In the genomic region with DNA sequence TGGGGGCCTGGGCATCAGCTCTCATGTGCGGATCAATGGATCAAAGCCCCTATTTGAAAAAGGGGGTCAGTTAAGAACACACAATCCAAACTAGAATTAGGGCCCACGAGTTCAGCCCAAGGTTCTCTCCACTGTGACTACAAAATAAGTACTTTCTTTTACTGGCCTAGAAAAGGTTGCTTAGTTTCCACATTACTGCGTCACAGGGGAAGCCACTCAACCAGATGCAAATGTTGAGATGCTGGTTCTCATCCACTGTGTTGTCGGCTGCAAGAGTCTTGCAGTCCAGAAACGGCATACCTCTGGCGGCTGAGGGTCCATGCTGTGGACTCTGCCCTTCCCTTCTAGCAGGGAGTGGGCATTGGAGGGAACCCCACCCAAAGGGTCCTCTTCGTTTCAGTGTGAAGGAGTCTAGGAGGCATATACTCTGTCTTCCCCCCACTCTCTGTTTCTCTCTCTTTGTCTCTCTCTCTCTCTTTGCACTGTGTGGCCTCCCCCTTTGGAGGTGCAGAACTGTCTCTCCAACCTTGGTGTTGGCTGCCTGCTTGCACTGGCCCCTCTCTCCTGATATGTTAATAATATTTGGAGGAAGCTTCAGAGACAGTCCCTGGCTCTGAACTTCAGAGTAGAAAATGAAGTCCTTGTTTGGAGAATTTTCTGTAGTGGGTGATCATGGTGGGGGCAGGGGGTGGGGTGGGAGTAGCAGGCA, we compare ENCODE assay signal across 9 cellular contexts.
A peak's percentile ranks its signal among the peaks of the same experiment; 100 is the strongest.
DNase-seq lines count a peak whose midpoint lies in the region; ATAC-seq and TF ChIP-seq lines count a peak whose summit lies in the region.
"Had no signal": no experiment of that assay in that cellular context is flagged by ENCODE, and none has a peak within 500 bp of the region (broad histone marks: within the 10 kb centered on the region; RNA-seq: fewer than 3 reads in every experiment).

No MANE protein-coding gene starts in this region.

- H3K9me3 ChIP-seq in hepatocyte (ENCODE audit: low read depth), result no peaks in the 10 kb centered on the region
- H3K9me3 ChIP-seq in prostate gland, result no peaks in the 10 kb centered on the region
- no peaks in the 10 kb centered on the region for H3K9me3 ChIP-seq in WERI-Rb-1 (ENCODE audit: severe bottlenecking)

- DNase-seq in activated B cell treated with CpG ODN at 0.5 μM for 24 hours (no peak), hepatocyte (ENCODE audit: low spot score) (no peak), prostate gland (ENCODE audit: low spot score) (no peak), WERI-Rb-1 (no peak), H4 (ENCODE audit: low spot score) (no peak)
- DNase-seq: SHP77 had no signal

- H3K27ac ChIP-seq in 22Rv1, result peak overlapping the region; percentile 70
- H3K27ac ChIP-seq in hepatocyte, result peak overlapping the region; percentile 74
- peak overlapping the region; percentile 94 to 95 for H3K27ac ChIP-seq in prostate gland
- no peak overlapping the region for H3K27ac ChIP-seq in WERI-Rb-1

- TF ChIP-seq CTCF in 22Rv1 (IDR thresholded peaks at IDR 0.05), result no peak
- TF ChIP-seq CTCF in activated B cell treated with CpG ODN at 0.5 μM for 24 hours (IDR thresholded peaks at IDR 0.05), result no peak
- no peak for TF ChIP-seq CTCF in hepatocyte (IDR thresholded peaks at IDR 0.05; ENCODE audit: poor library complexity)
- TF ChIP-seq CTCF in prostate gland (IDR thresholded peaks at IDR 0.05), result no peak
- no peak for TF ChIP-seq CTCF in WERI-Rb-1 (IDR thresholded peaks at IDR 0.05; ENCODE audit: low read depth, low read length)

- H3K4me3 Mint-ChIP-seq in activated B cell treated with CpG ODN at 0.5 μM for 24 hours, result peak overlapping the region; percentile 66

- H3K9me2 ChIP-seq in hepatocyte (replicated peaks; ENCODE audit: insufficient read depth), result no peaks in the 10 kb centered on the region

- POLR2A ChIA-PET in activated B cell treated with CpG ODN at 0.5 μM for 24 hours (lab: Charles Lee), result interaction anchor here (0.7 to 1.7 kb wide), 3 partner anchors 10 to 62 kb away, joined by 4 to 9 read pairs (median 7); no protein-coding TSS in a partner anchor

- no peaks in the 10 kb centered on the region for H3K27me3 ChIP-seq in hepatocyte
- no peaks in the 10 kb centered on the region for H3K27me3 ChIP-seq in prostate gland (replicated peaks; ENCODE audit: insufficient read depth)
- H3K27me3 ChIP-seq in WERI-Rb-1 (ENCODE audit: insufficient read depth, low read depth, severe bottlenecking), result no peaks in the 10 kb centered on the region

- H3K36me3 ChIP-seq in hepatocyte (replicated peaks; ENCODE audit: insufficient read depth, low read depth) (no peaks in the 10 kb centered on the region), prostate gland (no peaks in the 10 kb centered on the region), WERI-Rb-1 (no peaks in the 10 kb centered on the region)

- no peaks in the 10 kb centered on the region for H3K36me3 Mint-ChIP-seq in activated B cell treated with CpG ODN at 0.5 μM for 24 hours (ENCODE audit: low read depth)

- H3K4me2 ChIP-seq in hepatocyte, result peak overlapping the region; percentile 28

- H3K27ac Mint-ChIP-seq in activated B cell treated with CpG ODN at 0.5 μM for 24 hours, result peak overlapping the region; percentile 87

- CTCF ChIA-PET in activated B cell treated with CpG ODN at 0.5 μM for 24 hours (lab: Charles Lee), result interaction anchor here (0.8 to 1.5 kb wide), 4 partner anchors 61 to 301 kb away, joined by 3 to 9 read pairs (median 6); no protein-coding TSS in a partner anchor

- no peaks in the 10 kb centered on the region for H3K9me3 Mint-ChIP-seq in activated B cell treated with CpG ODN at 0.5 μM for 24 hours

- H3K4me1 ChIP-seq in hepatocyte (ENCODE audit: insufficient read depth), result peaks cover 28% of the 10 kb centered on the region
- H3K4me1 ChIP-seq in prostate gland (replicated peaks), result peaks cover 58% of the 10 kb centered on the region

- H3K79me2 ChIP-seq in hepatocyte, result peaks cover 17% of the 10 kb centered on the region

- no peak overlapping the region for H3K4me3 ChIP-seq in hepatocyte
- no peak overlapping the region for H3K4me3 ChIP-seq in prostate gland
- H3K4me3 ChIP-seq in WERI-Rb-1 (ENCODE audit: low read depth, low read length), result no peak overlapping the region

- H3K4me1 Mint-ChIP-seq in activated B cell treated with CpG ODN at 0.5 μM for 24 hours, result peaks cover 46% of the 10 kb centered on the region

- no peaks in the 10 kb centered on the region for H3K27me3 Mint-ChIP-seq in activated B cell treated with CpG ODN at 0.5 μM for 24 hours

- TF ChIP-seq POLR2A in prostate gland (IDR thresholded peaks at IDR 0.05), result no peak

- intact Hi-C loops in activated B cell treated with CpG ODN at 0.5 μM for 24 hours (cut with micrococcal nuclease), result loop anchor here (1.0 to 2.0 kb wide), 3 partner anchors 161 to 300 kb away; no protein-coding TSS in a partner anchor
- intact Hi-C loops in prostate gland (cut with DNase I), result loop anchor here (5.0 kb wide), 1 partner anchor 35 kb away; no protein-coding TSS in a partner anchor

- no peaks in the 10 kb centered on the region for H4K20me1 ChIP-seq in hepatocyte (ENCODE audit: insufficient read depth, poor library complexity, severe bottlenecking)

- H2AFZ ChIP-seq in hepatocyte, result no peak overlapping the region

- peak; percentile 87 for ATAC-seq in activated B cell treated with CpG ODN at 0.5 μM for 24 hours (ENCODE audit: low read depth)
- no peak for ATAC-seq in GM21381 (IDR thresholded peaks at IDR 0.05; ENCODE audit: unreplicated experiment)
- no peak for ATAC-seq in HG03520 (IDR thresholded peaks at IDR 0.05; ENCODE audit: unreplicated experiment)

- WGBS in hepatocyte (ENCODE audit: low lambda C conversion rate, missing lambda C conversion rate), result 84% methylated on average over 7 of the region's 7 CpGs
- WGBS in prostate gland, result 54% methylated on average over 7 of the region's 7 CpGs
